ENCODE assay signal across 19 cellular contexts in the genomic region with DNA sequence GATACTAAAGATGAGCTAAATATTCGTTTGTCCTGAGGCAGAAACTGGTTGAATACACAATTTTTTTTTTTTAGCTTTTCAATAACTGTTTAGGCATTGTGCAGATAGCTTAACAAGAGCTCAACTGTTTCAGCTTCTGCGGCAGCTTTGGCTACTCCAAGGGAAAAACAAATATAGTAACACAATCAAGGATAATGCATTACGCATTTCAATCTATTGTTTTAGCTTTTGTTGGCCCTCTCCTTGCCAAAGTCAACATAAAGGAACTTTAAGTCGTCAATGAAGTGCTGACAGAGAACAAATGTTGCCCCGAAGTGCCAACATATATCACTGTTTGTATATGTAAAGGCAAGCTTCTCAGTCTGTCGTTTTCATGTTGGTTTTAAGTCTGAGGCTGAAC.
A peak's percentile ranks its signal among the peaks of the same experiment; 100 is the strongest.
DNase-seq lines count a peak whose midpoint lies in the region; ATAC-seq and TF ChIP-seq lines count a peak whose summit lies in the region.
"Had no signal": no experiment of that assay in that cellular context is flagged by ENCODE, and none has a peak within 500 bp of the region (broad histone marks: within the 10 kb centered on the region; RNA-seq: fewer than 3 reads in every experiment).

No MANE protein-coding gene starts in this region.

- ATAC-seq in HG02642 (IDR thresholded peaks at IDR 0.05; ENCODE audit: poor library complexity, unreplicated experiment) = no peak
- ATAC-seq: HCT116 had no signal

- H3K9me3 Mint-ChIP-seq in activated naive CD4-positive, alpha-beta T cell treated with anti-CD3 and anti-CD28 coated beads, Interleukin-2, amount 10 ng/mL, durations not matched to agents 7 days and 5 days = peaks cover 8% of the 10 kb centered on the region
- H3K9me3 Mint-ChIP-seq: brain had no signal

- H3K36me3 ChIP-seq in prostate gland = no peaks in the 10 kb centered on the region
- H3K36me3 ChIP-seq: colonic mucosa had no signal

- no peaks in the 10 kb centered on the region for H3K36me3 Mint-ChIP-seq in activated naive CD4-positive, alpha-beta T cell treated with anti-CD3 and anti-CD28 coated beads, Interleukin-2, amount 10 ng/mL, durations not matched to agents 7 days and 5 days
- H3K36me3 Mint-ChIP-seq: activated naive CD8-positive, alpha-beta T cell treated with anti-CD3 and anti-CD28 coated beads, Interleukin-2, amount 10 ng/mL, durations not matched to agents 7 days and 5 days; brain had no signal

- H3K9me3 ChIP-seq in prostate gland = no peaks in the 10 kb centered on the region
- H3K9me3 ChIP-seq: colonic mucosa had no signal

- WGBS in prostate gland = 32% methylated on average over 6 of the region's 6 CpGs

- no peak for TF ChIP-seq CTCF in prostate gland (IDR thresholded peaks at IDR 0.05)

- no peak for TF ChIP-seq POLR2A in prostate gland (IDR thresholded peaks at IDR 0.05)

- intact Hi-C loops in prostate gland (cut with DNase I) = no loop called here

- DNase-seq in NCI-H2029 (lab: John Stamatoyannopoulos, UW) (peak; percentile 2), NCI-H2029 treated with DMSO at 0.1 percent for 48 hours (lab: John Stamatoyannopoulos, UW) (no peak), NCI-H69 (lab: John Stamatoyannopoulos, UW) (peak; percentile 93), dermis microvascular lymphatic vessel endothelial cell (ENCODE audit: low read depth in 2 of 2) (peak; percentile 40 to 91), prostate gland (ENCODE audit: low spot score) (peak; percentile 32), NOMO-1 treated with dmso at 0.1 percent for 144 hours (lab: John Stamatoyannopoulos, UW; ENCODE audit: unreplicated experiment) (no peak)
- DNase-seq in activated naive CD4-positive, alpha-beta T cell treated with anti-CD3 and anti-CD28 coated beads, Interleukin-2, amount 10 ng/mL, durations not matched to agents 7 days and 5 days = no peak
- DNase-seq: activated naive CD8-positive, alpha-beta T cell treated with anti-CD3 and anti-CD28 coated beads, Interleukin-2, amount 10 ng/mL, durations not matched to agents 7 days and 5 days; colonic mucosa; hippocampal formation; Karpas-422; NCI-H1092; NCI-H2227 treated with DMSO at 0.1 percent for 48 hours; occipital lobe had no signal

- peak overlapping the region in 1 of 2 donors; percentile 30 for H3K27ac ChIP-seq in prostate gland
- H3K27ac ChIP-seq: colonic mucosa had no signal

- H3K27ac Mint-ChIP-seq in activated naive CD4-positive, alpha-beta T cell treated with anti-CD3 and anti-CD28 coated beads, Interleukin-2, amount 10 ng/mL, durations not matched to agents 7 days and 5 days = no peak overlapping the region
- H3K27ac Mint-ChIP-seq: activated naive CD8-positive, alpha-beta T cell treated with anti-CD3 and anti-CD28 coated beads, Interleukin-2, amount 10 ng/mL, durations not matched to agents 7 days and 5 days; B cell; brain had no signal

- H3K27me3 ChIP-seq in prostate gland (replicated peaks; ENCODE audit: insufficient read depth) = no peaks in the 10 kb centered on the region
- H3K27me3 ChIP-seq: colonic mucosa had no signal

- peaks cover 4% of the 10 kb centered on the region for H3K4me1 ChIP-seq in prostate gland (replicated peaks)
- H3K4me1 ChIP-seq: colonic mucosa had no signal

- no peak overlapping the region for H3K4me3 ChIP-seq in prostate gland
- H3K4me3 ChIP-seq: colonic mucosa, lung had no signal

- no peaks in the 10 kb centered on the region for H3K4me1 Mint-ChIP-seq in activated naive CD4-positive, alpha-beta T cell treated with anti-CD3 and anti-CD28 coated beads, Interleukin-2, amount 10 ng/mL, durations not matched to agents 7 days and 5 days
- H3K4me1 Mint-ChIP-seq: activated naive CD8-positive, alpha-beta T cell treated with anti-CD3 and anti-CD28 coated beads, Interleukin-2, amount 10 ng/mL, durations not matched to agents 7 days and 5 days; B cell had no signal

- no peak overlapping the region for H3K4me3 Mint-ChIP-seq in activated naive CD4-positive, alpha-beta T cell treated with anti-CD3 and anti-CD28 coated beads, Interleukin-2, amount 10 ng/mL, durations not matched to agents 7 days and 5 days
- H3K4me3 Mint-ChIP-seq: activated naive CD8-positive, alpha-beta T cell treated with anti-CD3 and anti-CD28 coated beads, Interleukin-2, amount 10 ng/mL, durations not matched to agents 7 days and 5 days; B cell; brain had no signal

- CTCF ChIA-PET in activated naive CD4-positive, alpha-beta T cell treated with anti-CD3 and anti-CD28 coated beads, Interleukin-2, amount 10 ng/mL, durations not matched to agents 7 days and 5 days (lab: Charles Lee) = no interaction called here

- no peaks in the 10 kb centered on the region for H3K27me3 Mint-ChIP-seq in activated naive CD4-positive, alpha-beta T cell treated with anti-CD3 and anti-CD28 coated beads, Interleukin-2, amount 10 ng/mL, durations not matched to agents 7 days and 5 days
- H3K27me3 Mint-ChIP-seq: activated naive CD8-positive, alpha-beta T cell treated with anti-CD3 and anti-CD28 coated beads, Interleukin-2, amount 10 ng/mL, durations not matched to agents 7 days and 5 days; B cell; brain had no signal

Comparison
In these comparisons a context has a peak if more than half of its experiments do, and no peak if none do; other contexts are left out.
1. DNase-seq: peak in NCI-H2029 (single experiment), NCI-H69 (single experiment), dermis microvascular lymphatic vessel endothelial cell (2 of 2) and prostate gland (single experiment); none in NCI-H2029 treated with DMSO at 0.1 percent for 48 hours (single experiment), NOMO-1 treated with dmso at 0.1 percent for 144 hours (single experiment) and activated naive CD4-positive, alpha-beta T cell treated with anti-CD3 and anti-CD28 coated beads, Interleukin-2, amount 10 ng/mL, durations not matched to agents 7 days and 5 days (single experiment).